ENCODE assay signal across 8 cellular contexts in genomic region chrX:130028196-130028595, GRCh38. TPM values are rescaled to one million over a fixed set of nuclear protein-coding genes. Genes with fewer than 3 reads are reported as not detected.
DNase-seq lines count a peak whose midpoint lies in the region; ATAC-seq and TF ChIP-seq lines count a peak whose summit lies in the region.

No MANE protein-coding gene starts in this region.

- H3K23ac ChIP-seq in mesendoderm (ENCODE audit: low read length): no peak overlapping the region

- H4K5ac ChIP-seq in mesendoderm (ENCODE audit: low read length): no peak overlapping the region

- no peak overlapping the region for H3K4me3 ChIP-seq in choroid plexus epithelial cell (ENCODE audit: low read depth, low read length)
- no peak overlapping the region for H3K4me3 ChIP-seq in mesendoderm (ENCODE audit: low read length)

- H3K4me1 Mint-ChIP-seq in activated B cell treated with CpG ODN at 0.5 μM for 24 hours: peaks cover 15% of the 10 kb centered on the region

- H3K9ac ChIP-seq in mesendoderm (ENCODE audit: low read length): no peak overlapping the region

- H3K36me3 Mint-ChIP-seq in activated B cell treated with CpG ODN at 0.5 μM for 24 hours (ENCODE audit: low read depth): peaks cover 37% of the 10 kb centered on the region

- no peaks in the 10 kb centered on the region for H3K27me3 ChIP-seq in mesendoderm (ENCODE audit: insufficient read depth, low read length, poor library complexity)

- no peaks in the 10 kb centered on the region for H3K79me1 ChIP-seq in mesendoderm (ENCODE audit: low read length)

- POLR2A ChIA-PET in activated B cell treated with CpG ODN at 0.5 μM for 24 hours (lab: Charles Lee): interaction anchor here (1.0 kb wide), 1 partner anchor 97 kb away, joined by 21 read pairs; no protein-coding TSS in a partner anchor

- H2BK120ac ChIP-seq in mesendoderm (ENCODE audit: low read depth, low read length): no peak overlapping the region

- ATAC-seq in activated B cell treated with CpG ODN at 0.5 μM for 24 hours (ENCODE audit: low read depth) (no peak), HG02678 (IDR thresholded peaks at IDR 0.05; ENCODE audit: unreplicated experiment) (no peak)

- intact Hi-C loops in activated B cell treated with CpG ODN at 0.5 μM for 24 hours (cut with micrococcal nuclease): loop anchor here (1.0 to 2.0 kb wide), 4 partner anchors 33 to 421 kb away; no protein-coding TSS in a partner anchor

- H3K27ac Mint-ChIP-seq in activated B cell treated with CpG ODN at 0.5 μM for 24 hours: no peak overlapping the region

- no peaks in the 10 kb centered on the region for H3K79me2 ChIP-seq in mesendoderm (ENCODE audit: control insufficient read depth, insufficient read depth, low read length)

- no peaks in the 10 kb centered on the region for H3K9me3 Mint-ChIP-seq in activated B cell treated with CpG ODN at 0.5 μM for 24 hours

- no peaks in the 10 kb centered on the region for H3K4me1 ChIP-seq in mesendoderm (ENCODE audit: control insufficient read depth, low read depth, low read length)

- DNase-seq in HK-2 (ENCODE audit: unreplicated experiment) (peak; percentile 18), activated B cell treated with CpG ODN at 0.5 μM for 24 hours (peak; percentile 37), choroid plexus epithelial cell (ENCODE audit: low read depth) (peak; percentile 66), mesendoderm (peak; percentile 16), stromal cell of bone marrow (ENCODE audit: low read depth) (peak; percentile 25), NCI-H2029 treated with DMSO at 0.1 percent for 48 hours (lab: John Stamatoyannopoulos, UW) (no peak)

- no CpG with 5 or more reads among the region's 5 CpGs for WGBS in mesendoderm (ENCODE audit: extremely low coverage, insufficient coverage, low lambda C conversion rate)

- no peak overlapping the region for H2AK5ac ChIP-seq in mesendoderm (ENCODE audit: low read length)

- H3K18ac ChIP-seq in mesendoderm (ENCODE audit: low read length): no peak overlapping the region

- H3K36me3 ChIP-seq in mesendoderm (ENCODE audit: control insufficient read depth, insufficient read depth, low read length): no peaks in the 10 kb centered on the region

- H2BK15ac ChIP-seq in mesendoderm (replicated peaks; ENCODE audit: low read depth): no peak overlapping the region

- no peak overlapping the region for H3K4ac ChIP-seq in mesendoderm (ENCODE audit: low read depth, low read length)

- H3K27ac ChIP-seq in C4-2B: no peak overlapping the region
- no peak overlapping the region for H3K27ac ChIP-seq in mesendoderm (ENCODE audit: low read depth, low read length)

- no peak overlapping the region for H4K8ac ChIP-seq in mesendoderm (ENCODE audit: low read depth, low read length)

- CTCF ChIA-PET in activated B cell treated with CpG ODN at 0.5 μM for 24 hours (lab: Charles Lee): interaction anchor here (0.9 to 8.2 kb wide), 7 partner anchors 9 to 424 kb away, joined by 3 to 137 read pairs (median 4); no protein-coding TSS in a partner anchor

- TF ChIP-seq CTCF in C4-2B (conservative IDR thresholded peaks at IDR 0.05) (peak; percentile 81), activated B cell treated with CpG ODN at 0.5 μM for 24 hours (IDR thresholded peaks at IDR 0.05) (no peak), choroid plexus epithelial cell (conservative IDR thresholded peaks at IDR 0.05; ENCODE audit: low read depth, low read length) (peak; percentile 85)

- H3K27me3 Mint-ChIP-seq in activated B cell treated with CpG ODN at 0.5 μM for 24 hours: no peaks in the 10 kb centered on the region

- H3K4me3 Mint-ChIP-seq in activated B cell treated with CpG ODN at 0.5 μM for 24 hours: no peak overlapping the region

- no peak overlapping the region for H3K56ac ChIP-seq in mesendoderm (ENCODE audit: low read length)

- no peak overlapping the region for H2BK5ac ChIP-seq in mesendoderm (ENCODE audit: low read length)

- H3K4me2 ChIP-seq in mesendoderm (ENCODE audit: low read length): no peak overlapping the region

RNA-seq across cellular contexts. Expression of gene BCORL1, which starts 45.8 kb away (rescaled TPM):
- total RNA-seq in activated B cell treated with CpG ODN at 0.5 μM for 24 hours: 8.0 and 8.2 TPM in 2 replicates
- 0.70 TPM for polyA plus RNA-seq in mesendoderm (2013, experiment 1 of 2)
- 0.77 TPM for polyA plus RNA-seq in mesendoderm (2013, experiment 2 of 2)
